In the genomic region with DNA sequence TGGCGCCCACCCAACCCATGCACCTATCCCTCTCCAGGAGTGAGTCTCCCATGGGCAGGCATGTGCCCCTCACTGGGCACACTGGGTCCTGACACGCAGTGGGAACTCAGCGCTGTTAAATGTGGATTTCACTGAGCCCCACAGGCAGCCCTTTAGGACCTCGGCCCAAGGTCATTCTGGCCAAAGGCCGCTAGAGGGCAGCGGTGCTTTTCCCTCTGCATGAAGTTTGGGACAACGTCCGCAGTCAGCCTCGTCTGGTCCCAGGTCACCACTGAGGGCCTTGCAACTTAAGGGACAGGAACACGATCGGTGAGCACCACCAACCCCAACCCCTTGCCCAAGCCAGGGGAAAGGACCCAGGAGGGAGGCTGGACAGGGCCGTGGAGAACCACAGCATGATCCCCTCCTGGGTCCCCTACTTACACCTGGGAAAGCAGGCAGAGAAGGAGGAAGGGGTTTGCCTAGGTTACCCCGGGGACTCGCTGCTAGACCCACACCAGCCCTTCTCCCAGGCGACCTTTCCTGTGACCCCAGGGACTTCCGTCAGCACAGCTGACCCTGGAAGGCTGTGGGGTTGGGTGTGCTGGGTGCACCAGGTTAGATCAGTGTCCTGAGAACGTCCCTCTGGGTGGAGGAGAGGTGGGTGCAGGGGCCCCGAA, we compare ENCODE assay signal across 8 cellular contexts. TPM values are rescaled to one million over a fixed set of nuclear protein-coding genes. Genes with fewer than 3 reads are reported as not detected.
DNase-seq lines count a peak whose midpoint lies in the region; ATAC-seq and TF ChIP-seq lines count a peak whose summit lies in the region.

No MANE protein-coding gene starts in this region.

- no peaks in the 10 kb centered on the region for H4K20me1 ChIP-seq in OCI-LY1 (ENCODE audit: insufficient read depth, low read length)

- H3K4me3 ChIP-seq in OCI-LY1 (ENCODE audit: low read depth, low read length, poor library complexity, severe bottlenecking) (no peak overlapping the region), trophoblast cell (ENCODE audit: low read depth, low read length) (no peak overlapping the region)

- WGBS in trophoblast cell (ENCODE audit: extremely low coverage, insufficient coverage, insufficient read length): no CpG with 5 or more reads among the region's 18 CpGs

- no peaks in the 10 kb centered on the region for H3K9me2 ChIP-seq in OCI-LY1 (ENCODE audit: low read depth, low read length)

- no peaks in the 10 kb centered on the region for H3K9me3 ChIP-seq in OCI-LY1 (ENCODE audit: low read length)
- peaks cover 7% of the 10 kb centered on the region for H3K9me3 ChIP-seq in trophoblast cell (ENCODE audit: insufficient read depth, low read depth, low read length)

- H3K27ac ChIP-seq in OCI-LY1 (ENCODE audit: low read depth, low read length, poor library complexity, severe bottlenecking): no peak overlapping the region
- no peak overlapping the region for H3K27ac ChIP-seq in trophoblast cell (ENCODE audit: low read depth, low read length)

- H3K27ac Mint-ChIP-seq in activated naive CD4-positive, alpha-beta T cell treated with anti-CD3 and anti-CD28 coated beads, Interleukin-2, amount 10 ng/mL, durations not matched to agents 7 days and 5 days: no peak overlapping the region

- no peak overlapping the region for H2BK5ac ChIP-seq in trophoblast cell (ENCODE audit: low read depth, low read length, poor library complexity)

- H3K36me3 ChIP-seq in OCI-LY1 (ENCODE audit: insufficient read depth, low read length) (no peaks in the 10 kb centered on the region), trophoblast cell (ENCODE audit: control insufficient read depth in 1 of 2, insufficient read depth in 2 of 2, low read length in 2 of 2) (no peaks in the 10 kb centered on the region)

- CTCF ChIA-PET in activated naive CD4-positive, alpha-beta T cell treated with anti-CD3 and anti-CD28 coated beads, Interleukin-2, amount 10 ng/mL, durations not matched to agents 7 days and 5 days (lab: Charles Lee): interaction anchor here (0.6 kb wide), 1 partner anchor 833 kb away, joined by 3 read pairs; no protein-coding TSS in a partner anchor

- peak; percentile 85 for ATAC-seq in HG03159 (IDR thresholded peaks at IDR 0.05; ENCODE audit: unreplicated experiment)
- no peak for ATAC-seq in HG03095 (IDR thresholded peaks at IDR 0.05; ENCODE audit: unreplicated experiment)

- no peaks in the 10 kb centered on the region for H3K9me3 Mint-ChIP-seq in activated naive CD4-positive, alpha-beta T cell treated with anti-CD3 and anti-CD28 coated beads, Interleukin-2, amount 10 ng/mL, durations not matched to agents 7 days and 5 days

- H3K79me1 ChIP-seq in trophoblast cell (ENCODE audit: low read length): peaks cover 5% of the 10 kb centered on the region

- H3K4me1 Mint-ChIP-seq in activated naive CD4-positive, alpha-beta T cell treated with anti-CD3 and anti-CD28 coated beads, Interleukin-2, amount 10 ng/mL, durations not matched to agents 7 days and 5 days: no peaks in the 10 kb centered on the region

- no peak overlapping the region for H3K4me3 Mint-ChIP-seq in activated naive CD4-positive, alpha-beta T cell treated with anti-CD3 and anti-CD28 coated beads, Interleukin-2, amount 10 ng/mL, durations not matched to agents 7 days and 5 days

- H3K4me2 ChIP-seq in OCI-LY1 (ENCODE audit: low read length) (peak overlapping the region; percentile 36; the same call in 1 of the 2 replicates), trophoblast cell (ENCODE audit: low read length) (no peak overlapping the region)

- peaks cover 7% of the 10 kb centered on the region for H3K27me3 Mint-ChIP-seq in activated naive CD4-positive, alpha-beta T cell treated with anti-CD3 and anti-CD28 coated beads, Interleukin-2, amount 10 ng/mL, durations not matched to agents 7 days and 5 days

- H2BK12ac ChIP-seq in trophoblast cell (ENCODE audit: low read length): no peak overlapping the region

- DNase-seq in A172 (ENCODE audit: low spot score) (peak; percentile 50), GM10266 (ENCODE audit: extremely low spot score) (peak; percentile 73), cardiac septum (ENCODE audit: low spot score) (peak; percentile 83), trophoblast cell (peak; percentile 62 to 87)
- DNase-seq in activated naive CD4-positive, alpha-beta T cell treated with anti-CD3 and anti-CD28 coated beads, Interleukin-2, amount 10 ng/mL, durations not matched to agents 7 days and 5 days: peak; percentile 51

- no peak overlapping the region for H3K4ac ChIP-seq in trophoblast cell (ENCODE audit: low read depth, low read length)

- no peaks in the 10 kb centered on the region for H3K36me3 Mint-ChIP-seq in activated naive CD4-positive, alpha-beta T cell treated with anti-CD3 and anti-CD28 coated beads, Interleukin-2, amount 10 ng/mL, durations not matched to agents 7 days and 5 days

- H2AK5ac ChIP-seq in trophoblast cell (ENCODE audit: low read length): no peak overlapping the region

- intact Hi-C loops in cardiac septum (cut with DNase I): loop anchor here (10.0 kb wide), 2 partner anchors 150 to 470 kb away; no protein-coding TSS in a partner anchor

- no peak overlapping the region for H2BK120ac ChIP-seq in trophoblast cell (ENCODE audit: insufficient read depth, low read length, poor library complexity)

- peaks cover 6% of the 10 kb centered on the region for H3K4me1 ChIP-seq in OCI-LY1 (ENCODE audit: insufficient read depth, low read length, severe bottlenecking)
- peaks cover 6 to 8% of the 10 kb centered on the region in 2 experiments for H3K4me1 ChIP-seq in trophoblast cell (ENCODE audit: control insufficient read depth in 1 of 2, insufficient read depth in 2 of 2, low read length in 2 of 2)

- H3F3A ChIP-seq in OCI-LY1 (ENCODE audit: insufficient read depth, low read length): no peaks in the 10 kb centered on the region

- H3K18ac ChIP-seq in trophoblast cell (ENCODE audit: low read length): no peak overlapping the region

- H4K91ac ChIP-seq in trophoblast cell (ENCODE audit: low read depth, low read length): no peak overlapping the region

- no peak overlapping the region for H3K14ac ChIP-seq in trophoblast cell (ENCODE audit: low read length)

- H2AFZ ChIP-seq in OCI-LY1 (ENCODE audit: low read length) (no peak overlapping the region), trophoblast cell (ENCODE audit: insufficient read depth, low read length, poor library complexity) (no peak overlapping the region)

- no peak overlapping the region for H3K23ac ChIP-seq in trophoblast cell (ENCODE audit: low read length)

- no peak overlapping the region for H4K12ac ChIP-seq in trophoblast cell (ENCODE audit: low read depth, low read length)

- H3K27me3 ChIP-seq in OCI-LY1 (ENCODE audit: insufficient read depth, low read length) (no peaks in the 10 kb centered on the region), trophoblast cell (ENCODE audit: insufficient read depth, low read length) (no peaks in the 10 kb centered on the region)

- H4K8ac ChIP-seq in trophoblast cell (ENCODE audit: low read depth, low read length): no peak overlapping the region

- no peaks in the 10 kb centered on the region for H3K79me2 ChIP-seq in OCI-LY1 (ENCODE audit: insufficient read depth, low read length)
- H3K79me2 ChIP-seq in trophoblast cell (ENCODE audit: control insufficient read depth, insufficient read depth, low read length, poor library complexity): peaks cover 1% of the 10 kb centered on the region

- TF ChIP-seq CTCF in GM10266 (IDR thresholded peaks at IDR 0.05; ENCODE audit: control insufficient read depth, insufficient read depth, low read depth, missing control alignments) (peak; percentile 86), OCI-LY1 (IDR thresholded peaks at IDR 0.05; ENCODE audit: low read length) (peak; percentile 75)

- H3K9ac ChIP-seq in OCI-LY1 (ENCODE audit: low read length) (no peak overlapping the region), trophoblast cell (ENCODE audit: low read length) (no peak overlapping the region)

RNA-seq across cellular contexts. Expression of a gene that starts 24.0 kb away (rescaled TPM):
- total RNA-seq in A172 (2014; rRNA removed; shearing (Covaris generic)): not detected in 2 replicates
- total RNA-seq in cardiac septum: not detected
- polyA plus RNA-seq in trophoblast cell (2013): 3.0 and 3.3 TPM in 2 replicates

RNA-seq across cellular contexts. Expression of a gene that starts 56.0 kb away (rescaled TPM):
- total RNA-seq in A172 (2014; rRNA removed; shearing (Covaris generic)): 0.03 and 0.10 TPM in 2 replicates
- total RNA-seq in cardiac septum: 0.22 TPM
- 0.51 and 0.68 TPM in 2 replicates for polyA plus RNA-seq in trophoblast cell (2013)
